ENCODE assay signal across 9 cellular contexts in the genomic region with DNA sequence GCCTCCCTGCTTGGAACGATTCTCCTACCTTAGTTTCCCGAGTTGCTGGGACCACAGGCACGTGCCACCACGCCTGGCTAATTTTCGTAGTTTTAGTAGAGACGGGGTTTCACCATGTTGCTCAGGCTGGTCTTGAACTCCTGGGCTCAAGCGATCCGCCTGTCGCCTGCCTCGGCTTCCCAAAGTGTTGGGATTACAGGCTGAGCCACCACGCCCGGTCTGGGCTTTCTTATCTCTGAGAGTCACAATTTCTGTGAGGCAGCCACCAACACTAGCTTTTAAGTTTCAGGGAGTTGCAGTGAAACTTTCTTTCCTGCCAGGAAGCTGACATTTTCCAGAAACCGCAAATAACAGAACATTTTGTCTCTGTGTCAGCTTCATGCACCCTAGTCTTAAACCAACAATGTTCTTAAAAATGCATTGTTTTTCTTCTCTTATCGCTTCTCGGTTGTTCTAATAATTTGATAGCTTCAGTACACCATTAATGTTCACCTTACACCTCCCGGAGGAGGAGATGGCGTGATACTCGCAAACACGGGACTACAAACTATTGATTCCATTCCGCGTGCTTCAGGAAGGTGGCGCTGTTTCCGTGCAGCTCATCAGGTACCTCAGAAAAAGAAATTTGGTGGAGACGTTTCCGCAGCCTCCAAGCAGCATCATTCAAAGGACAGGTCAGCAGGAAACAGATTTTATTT. TPM values are rescaled to one million over a fixed set of nuclear protein-coding genes. Genes with fewer than 3 reads are reported as not detected.
DNase-seq lines count a peak whose midpoint lies in the region; ATAC-seq and TF ChIP-seq lines count a peak whose summit lies in the region.
"Had no signal": no experiment of that assay in that cellular context is flagged by ENCODE, and none has a peak within 500 bp of the region (broad histone marks: within the 10 kb centered on the region; RNA-seq: fewer than 3 reads in every experiment).

No MANE protein-coding gene starts in this region.

- CTCF ChIA-PET in HEK293 (lab: Yijun Ruan, JAX) = interaction anchor here (0.6 to 4.2 kb wide), 41 partner anchors 8 to 393 kb away, joined by 3 to 49 read pairs (median 4); a partner anchor contains a TSS

- ATAC-seq in memory B cell (ENCODE audit: low read depth) (peak; percentile 86), GM18909 (IDR thresholded peaks at IDR 0.05; ENCODE audit: poor library complexity, unreplicated experiment) (no peak)

- no peaks in the 10 kb centered on the region for H3K27me3 ChIP-seq in dorsolateral prefrontal cortex

- H3K4me1 ChIP-seq in HEK293 (ENCODE audit: control insufficient read depth, insufficient read depth, low read length) = no peaks in the 10 kb centered on the region
- H3K4me1 ChIP-seq: SJSA1 had no signal

- H3K9me3 ChIP-seq in HEK293 (ENCODE audit: control insufficient read depth, insufficient read depth, low read depth, low read length) = no peaks in the 10 kb centered on the region
- H3K9me3 ChIP-seq: SJSA1 had no signal

- peak; percentile 76; the same call in 1 of the 2 replicates for TF ChIP-seq CTCF in HEK293 (tag by site-specific recombination; IDR thresholded peaks at IDR 0.05)
- TF ChIP-seq CTCF in dorsolateral prefrontal cortex (IDR thresholded peaks at IDR 0.05 in 54 of 56, conservative IDR thresholded peaks at IDR 0.05 in 2 of 56; ENCODE audit: low read depth in 1 of 56, partially characterized antibody in 56 of 56) = peak; percentile 72 to 90 (median 83)

- peak overlapping the region; percentile 32 for H3K27ac Mint-ChIP-seq in memory B cell

- no peak overlapping the region for H3K27ac ChIP-seq in HEK293 (ENCODE audit: extremely low read depth, low read depth, low read length)
- H3K27ac ChIP-seq in dorsolateral prefrontal cortex = peak overlapping the region in 2 of 59 donors; percentile 6 to 51
- H3K27ac ChIP-seq: SJSA1 had no signal

- no peaks in the 10 kb centered on the region for H3K36me3 ChIP-seq in HEK293 (ENCODE audit: control insufficient read depth in 2 of 2, insufficient read depth in 1 of 2, low read length in 2 of 2)
- H3K36me3 ChIP-seq: SJSA1 had no signal

- peak; percentile 57 for DNase-seq in COLO668 (lab: John Stamatoyannopoulos, UW; ENCODE audit: unreplicated experiment)
- peak; percentile 4 to 68 for DNase-seq in NCI-H526 (lab: John Stamatoyannopoulos, UW)
- DNase-seq in activated CD4-positive, alpha-beta T cell treated with anti-CD3 and anti-CD28 coated beads, Interleukin-2, amount 50 U/mL, for 4 hours = peak; percentile 57 to 67
- peak; percentile 48 to 77 (median 71) for DNase-seq in dorsolateral prefrontal cortex
- DNase-seq in memory B cell (ENCODE audit: low spot score in 2 of 2) = peak; percentile 61 to 62
- DNase-seq in stimulated activated CD8-positive, alpha-beta memory T cell treated with anti-CD3 and anti-CD28 coated beads, Interleukin-15, amount 100 ng/mL, for 1 hour (ENCODE audit: low read depth) = peak; percentile 35

- H3K27me3 Mint-ChIP-seq in memory B cell = peaks cover 5% of the 10 kb centered on the region

- peaks cover 6% of the 10 kb centered on the region for H3K4me1 Mint-ChIP-seq in memory B cell

- H3K36me3 Mint-ChIP-seq in memory B cell = no peaks in the 10 kb centered on the region

- intact Hi-C loops in dorsolateral prefrontal cortex (cut with DNase I) = no loop called here

- H3K9me3 Mint-ChIP-seq in memory B cell = no peaks in the 10 kb centered on the region

- POLR2A ChIA-PET in HEK293 (lab: Yijun Ruan, JAX) = interaction anchor here (1.1 to 2.2 kb wide), 3 partner anchors 20 to 95 kb away, joined by 6 to 10 read pairs (median 9); a partner anchor contains a TSS

- no peak overlapping the region for H3K4me3 Mint-ChIP-seq in memory B cell

- no peak overlapping the region for H3K4me3 ChIP-seq in HEK293 (ENCODE audit: low read depth, low read length)
- H3K4me3 ChIP-seq in dorsolateral prefrontal cortex = peak overlapping the region in 37 of 59 donors; percentile 1 to 51 (median 30)
- H3K4me3 ChIP-seq: SJSA1 had no signal

TF ChIP-seq in HEK293, 187 proteins besides CTCF, POLR2A, EP300 and RAD21:
- TF ChIP-seq ZNF501 (tag by site-specific recombination; IDR thresholded peaks at IDR 0.05) (peak; percentile 19; the same call in 1 of the 2 replicates), ZNF37A (tag by site-specific recombination; IDR thresholded peaks at IDR 0.05) (no peak), ZNF2 (tag by site-specific recombination; IDR thresholded peaks at IDR 0.05) (0 out of 2 replicates have a peak, but pooled peaks have one; percentile 50), ZNF660 (tag by site-specific recombination; IDR thresholded peaks at IDR 0.05) (0 out of 2 replicates have a peak, but pooled peaks have one; percentile 69), ZNF629 (tag by site-specific recombination; IDR thresholded peaks at IDR 0.05) (peak; percentile 28; the same call in 1 of the 2 replicates), SCRT2 (tag by site-specific recombination; IDR thresholded peaks at IDR 0.05) (peak; percentile 67), ZNF335 (tag by site-specific recombination; conservative IDR thresholded peaks at IDR 0.05) (0 out of 2 replicates have a peak, but pooled peaks have one; percentile 13), ZSCAN30 (tag by site-specific recombination; IDR thresholded peaks at IDR 0.05) (peak; percentile 63; the same call in 1 of the 2 replicates), ZNF248 (tag by site-specific recombination; IDR thresholded peaks at IDR 0.05) (no peak), ZNF654 (tag by site-specific recombination; IDR thresholded peaks at IDR 0.05; ENCODE audit: low read depth) (peak; percentile 57), ZNF138 (tag by site-specific recombination; IDR thresholded peaks at IDR 0.05; ENCODE audit: borderline replicate concordance) (no peak), ZFP41 (tag by site-specific recombination; IDR thresholded peaks at IDR 0.05; ENCODE audit: borderline replicate concordance) (no peak), ZNF416 (tag by site-specific recombination; IDR thresholded peaks at IDR 0.05) (no peak), ZNF366 (tag by site-specific recombination; conservative IDR thresholded peaks at IDR 0.05) (peak; percentile 48; the same call in 1 of the 2 replicates)
TF ChIP-seq in HEK293: peak in this region for 9.

RNA-seq across cellular contexts. Expression of a gene that starts 7.4 kb away (rescaled TPM):
- 10 to 100 TPM; 13.4 to 31.5 (median 21.3) TPM for total RNA-seq in dorsolateral prefrontal cortex
